Comparison of ENCODE assay signal across 1 cellular context in the genomic region with DNA sequence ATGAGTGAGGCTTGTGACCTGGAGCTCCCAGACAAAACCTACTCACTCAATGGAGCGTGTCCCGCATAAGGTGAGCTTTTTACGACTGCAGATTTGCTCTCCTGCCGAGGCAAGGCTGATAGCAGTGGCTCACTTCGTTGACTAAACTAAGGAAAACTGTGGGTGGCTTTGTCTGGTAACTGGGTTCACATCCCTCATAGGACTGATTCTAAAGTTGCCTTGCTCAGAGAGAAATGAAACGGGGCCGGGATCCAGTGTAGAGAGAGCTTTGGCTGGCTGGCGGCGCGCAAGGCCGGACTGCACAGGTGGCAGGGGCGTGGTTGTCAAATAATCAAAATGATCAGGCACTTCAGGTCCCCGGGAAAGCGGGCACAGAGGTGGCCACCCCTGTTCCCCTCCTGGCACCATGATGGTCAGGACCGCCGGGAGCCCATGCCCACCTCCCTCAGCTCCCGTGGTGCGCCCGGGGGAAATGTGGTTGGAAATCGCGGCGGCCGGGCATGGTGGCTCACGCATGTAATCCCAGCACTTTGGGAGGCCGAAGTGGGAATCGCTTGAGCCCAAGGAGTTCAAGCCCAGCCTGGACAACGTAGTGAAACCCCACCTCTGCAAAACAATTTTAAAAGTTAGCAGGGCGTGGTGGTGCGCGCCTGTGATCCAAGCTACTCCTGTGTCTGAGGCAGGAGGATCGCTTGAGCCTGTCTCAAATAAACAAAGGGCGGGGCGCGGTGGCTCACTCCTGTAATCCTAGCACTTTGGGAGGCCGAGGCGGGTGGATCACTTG.
TF ChIP-seq lines count a peak whose summit lies in the region.

No MANE protein-coding gene starts in this region.

TF ChIP-seq in IMR-90, 13 proteins besides CTCF, POLR2A, EP300 and RAD21:
- no peak for TF ChIP-seq BHLHE40 (IDR thresholded peaks at IDR 0.05; ENCODE audit: low read depth, low read length)
- no peak for TF ChIP-seq MXI1 (IDR thresholded peaks at IDR 0.05; ENCODE audit: borderline replicate concordance, low read depth, low read length)
- no peak for TF ChIP-seq RCOR1 (IDR thresholded peaks at IDR 0.05; ENCODE audit: insufficient replicate concordance, low read length)
- TF ChIP-seq, protein P1, sequence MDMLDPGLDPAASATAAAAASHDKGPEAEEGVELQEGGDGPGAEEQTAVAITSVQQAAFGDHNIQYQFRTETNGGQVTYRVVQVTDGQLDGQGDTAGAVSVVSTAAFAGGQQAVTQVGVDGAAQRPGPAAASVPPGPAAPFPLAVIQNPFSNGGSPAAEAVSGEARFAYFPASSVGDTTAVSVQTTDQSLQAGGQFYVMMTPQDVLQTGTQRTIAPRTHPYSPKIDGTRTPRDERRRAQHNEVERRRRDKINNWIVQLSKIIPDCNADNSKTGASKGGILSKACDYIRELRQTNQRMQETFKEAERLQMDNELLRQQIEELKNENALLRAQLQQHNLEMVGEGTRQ (IDR thresholded peaks at IDR 0.05; ENCODE audit: low read depth, low read length), result no peak
- no peak for TF ChIP-seq MAZ (IDR thresholded peaks at IDR 0.05; ENCODE audit: borderline replicate concordance, low read depth, low read length)
- TF ChIP-seq FOS (IDR thresholded peaks at IDR 0.05; ENCODE audit: low read depth, low read length), result no peak
- TF ChIP-seq, protein P2, sequence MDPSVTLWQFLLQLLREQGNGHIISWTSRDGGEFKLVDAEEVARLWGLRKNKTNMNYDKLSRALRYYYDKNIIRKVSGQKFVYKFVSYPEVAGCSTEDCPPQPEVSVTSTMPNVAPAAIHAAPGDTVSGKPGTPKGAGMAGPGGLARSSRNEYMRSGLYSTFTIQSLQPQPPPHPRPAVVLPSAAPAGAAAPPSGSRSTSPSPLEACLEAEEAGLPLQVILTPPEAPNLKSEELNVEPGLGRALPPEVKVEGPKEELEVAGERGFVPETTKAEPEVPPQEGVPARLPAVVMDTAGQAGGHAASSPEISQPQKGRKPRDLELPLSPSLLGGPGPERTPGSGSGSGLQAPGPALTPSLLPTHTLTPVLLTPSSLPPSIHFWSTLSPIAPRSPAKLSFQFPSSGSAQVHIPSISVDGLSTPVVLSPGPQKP (IDR thresholded peaks at IDR 0.05; ENCODE audit: borderline replicate concordance, low read depth, low read length), result no peak
- TF ChIP-seq NFE2L2 (IDR thresholded peaks at IDR 0.05; ENCODE audit: low read depth, low read length), result no peak
- TF ChIP-seq CHD1 (IDR thresholded peaks at IDR 0.05; ENCODE audit: low read depth, low read length), result no peak
- TF ChIP-seq RFX5 (IDR thresholded peaks at IDR 0.05; ENCODE audit: low read depth, low read length), result no peak
- no peak for TF ChIP-seq MAFK (IDR thresholded peaks at IDR 0.05; ENCODE audit: low read depth, low read length)
- TF ChIP-seq SMC3 (IDR thresholded peaks at IDR 0.05; ENCODE audit: low read depth, low read length), result no peak
- no peak for TF ChIP-seq CEBPB (IDR thresholded peaks at IDR 0.05; ENCODE audit: low read depth, low read length)
